In the genomic region with DNA sequence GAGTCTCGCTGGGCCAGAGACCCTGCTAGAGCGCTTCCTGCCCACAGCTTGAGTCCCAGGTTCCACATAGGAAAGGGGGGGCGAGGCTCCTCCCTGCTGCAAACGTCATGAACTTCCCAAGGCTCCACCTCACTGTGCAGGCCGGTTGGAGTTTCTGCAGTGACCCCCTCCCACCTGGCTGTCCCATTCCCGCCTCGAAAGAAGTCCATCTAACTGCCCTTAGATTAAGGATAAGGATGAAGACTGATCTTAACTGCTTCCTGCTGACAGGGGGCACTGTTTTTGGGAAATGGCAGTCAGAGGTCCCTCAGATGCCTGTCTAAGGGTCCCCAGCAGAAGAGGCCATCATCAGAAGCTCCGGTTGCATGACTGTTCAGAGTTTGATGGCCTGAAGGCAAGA, we compare ENCODE assay signal across 14 cellular contexts.
"Had no signal": no experiment of that assay in that cellular context is flagged by ENCODE, and none has a peak within 500 bp of the region (broad histone marks: within the 10 kb centered on the region; RNA-seq: fewer than 3 reads in every experiment).

No MANE protein-coding gene starts in this region.

- H3K27me3 ChIP-seq: colonic mucosa, gastroesophageal sphincter, pancreas, uterus had no signal

- H3K4me2 ChIP-seq: smooth muscle cell had no signal

- H3K9me3 ChIP-seq: colonic mucosa, gastroesophageal sphincter, pancreas, tibial artery, uterus had no signal

- H3K27ac ChIP-seq: colonic mucosa, epithelial cell of prostate, gastroesophageal sphincter, pancreas, tibial artery, uterus had no signal

- H3K4me1 Mint-ChIP-seq: activated naive CD8-positive, alpha-beta T cell treated with anti-CD3 and anti-CD28 coated beads for 36 hours; stimulated activated effector memory CD8-positive, alpha-beta T cell treated with anti-CD3 and anti-CD28 coated beads, Interleukin-12 subunit alpha, Interleukin-12 subunit beta, amount 100 ng/mL, for 72 hours had no signal

- H3K4me1 ChIP-seq: colonic mucosa, pancreas, uterus had no signal

- ATAC-seq: activated CD4-positive, CD25-positive, alpha-beta regulatory T cell treated with anti-CD3 and anti-CD28 coated beads, Interleukin-2, amount 50 U/mL, for 24 hours; gastroesophageal sphincter; pancreas; stimulated activated effector memory CD8-positive, alpha-beta T cell treated with anti-CD3 and anti-CD28 coated beads, Interleukin-12 subunit alpha, Interleukin-12 subunit beta, amount 100 ng/mL, for 72 hours had no signal

- H3K27ac Mint-ChIP-seq: activated naive CD8-positive, alpha-beta T cell treated with anti-CD3 and anti-CD28 coated beads for 36 hours; stimulated activated effector memory CD8-positive, alpha-beta T cell treated with anti-CD3 and anti-CD28 coated beads, Interleukin-12 subunit alpha, Interleukin-12 subunit beta, amount 100 ng/mL, for 72 hours; T-helper 1 cell treated with Interleukin-12 subunit alpha and Interleukin-12 subunit beta and Interleukin-4 antibody, amounts not matched to agents 30 μg/mL and 1 μg/mL, for 36 hours had no signal

- H3K36me3 Mint-ChIP-seq: activated naive CD8-positive, alpha-beta T cell treated with anti-CD3 and anti-CD28 coated beads for 36 hours; stimulated activated effector memory CD8-positive, alpha-beta T cell treated with anti-CD3 and anti-CD28 coated beads, Interleukin-12 subunit alpha, Interleukin-12 subunit beta, amount 100 ng/mL, for 72 hours had no signal

- DNase-seq: activated gamma-delta T cell; activated naive CD8-positive, alpha-beta T cell treated with anti-CD3 and anti-CD28 coated beads for 36 hours; colonic mucosa; effector CD4-positive, alpha-beta T cell; pancreas; retina had no signal

- H3K9me3 Mint-ChIP-seq: activated naive CD8-positive, alpha-beta T cell treated with anti-CD3 and anti-CD28 coated beads for 36 hours; stimulated activated effector memory CD8-positive, alpha-beta T cell treated with anti-CD3 and anti-CD28 coated beads, Interleukin-12 subunit alpha, Interleukin-12 subunit beta, amount 100 ng/mL, for 72 hours; T-helper 1 cell treated with Interleukin-12 subunit alpha and Interleukin-12 subunit beta and Interleukin-4 antibody, amounts not matched to agents 30 μg/mL and 1 μg/mL, for 36 hours had no signal

- H3K4me3 Mint-ChIP-seq: activated naive CD8-positive, alpha-beta T cell treated with anti-CD3 and anti-CD28 coated beads for 36 hours; stimulated activated effector memory CD8-positive, alpha-beta T cell treated with anti-CD3 and anti-CD28 coated beads, Interleukin-12 subunit alpha, Interleukin-12 subunit beta, amount 100 ng/mL, for 72 hours; T-helper 1 cell treated with Interleukin-12 subunit alpha and Interleukin-12 subunit beta and Interleukin-4 antibody, amounts not matched to agents 30 μg/mL and 1 μg/mL, for 36 hours had no signal

- H3K4me3 ChIP-seq: colonic mucosa, gastroesophageal sphincter, pancreas, smooth muscle cell, tibial artery, uterus had no signal

- H3K36me3 ChIP-seq: colonic mucosa, gastroesophageal sphincter, pancreas, tibial artery, uterus had no signal
